ENCODE assay signal across 8 cellular contexts in genomic region chr15:100627789-100628395, GRCh38. TPM values are rescaled to one million over a fixed set of nuclear protein-coding genes. Genes with fewer than 3 reads are reported as not detected.
DNase-seq lines count a peak whose midpoint lies in the region; ATAC-seq and TF ChIP-seq lines count a peak whose summit lies in the region.

No MANE protein-coding gene starts in this region.

- intact Hi-C loops in PC-3 (cut with micrococcal nuclease): loop anchor here (1.0 to 5.0 kb wide), 4 partner anchors 94 to 378 kb away; partner anchors contain the start of gene LRRK1

- ATAC-seq in GM21381 (IDR thresholded peaks at IDR 0.05; ENCODE audit: unreplicated experiment): peak; percentile 80
- ATAC-seq in PC-3: peak; percentile 79

- H3K9ac ChIP-seq in PC-3 (ENCODE audit: low read length): peak overlapping the region; percentile 67
- no peak overlapping the region for H3K9ac ChIP-seq in fibroblast of lung (ENCODE audit: insufficient read depth, low read length)
- no peak overlapping the region for H3K9ac ChIP-seq in neural progenitor cell

- peak overlapping the region; percentile 85 for H3K27ac ChIP-seq in PC-3 (ENCODE audit: low read length)
- no peak overlapping the region for H3K27ac ChIP-seq in fibroblast of lung (ENCODE audit: insufficient read depth, low read length)
- no peak overlapping the region for H3K27ac ChIP-seq in neural progenitor cell
- H3K27ac ChIP-seq in substantia nigra (ENCODE audit: low read depth, low read length, poor library complexity, severe bottlenecking): no peak overlapping the region

- peak overlapping the region; percentile 14; the same call in 1 of the 2 replicates for H2AFZ ChIP-seq in PC-3 (ENCODE audit: low read length)
- no peak overlapping the region for H2AFZ ChIP-seq in fibroblast of lung (ENCODE audit: low read length)
- H2AFZ ChIP-seq in neural progenitor cell (replicated peaks): no peak overlapping the region

- peaks cover 12% of the 10 kb centered on the region for H3K4me1 Mint-ChIP-seq in activated T-cell treated with anti-CD3 and anti-CD28 coated beads, Interleukin-2, amount 50 U/mL, for 24 hours (ENCODE audit: low read depth)
- H3K4me1 Mint-ChIP-seq in neural progenitor cell: peaks cover 9% of the 10 kb centered on the region

- TF ChIP-seq CTCF in PC-3 (conservative IDR thresholded peaks at IDR 0.05; ENCODE audit: low read depth, low read length) (peak; percentile 83), fibroblast of lung (conservative IDR thresholded peaks at IDR 0.05 in 1 of 2, IDR thresholded peaks at IDR 0.05 in 1 of 2; ENCODE audit: low read depth in 1 of 2, low read length in 2 of 2) (peak; percentile 65 to 83), neural progenitor cell (IDR thresholded peaks at IDR 0.05) (peak; percentile 87)

- H3K79me2 ChIP-seq in PC-3 (ENCODE audit: low read length) (peaks cover 39% of the 10 kb centered on the region), fibroblast of lung (ENCODE audit: control insufficient read depth, insufficient read depth, low read length) (no peaks in the 10 kb centered on the region), neural progenitor cell (ENCODE audit: low read depth) (peaks cover 9% of the 10 kb centered on the region)

- H3K27me3 ChIP-seq in PC-3 (ENCODE audit: low read length) (no peaks in the 10 kb centered on the region), fibroblast of lung (ENCODE audit: control insufficient read depth, insufficient read depth, low read length) (no peaks in the 10 kb centered on the region), neural progenitor cell (no peaks in the 10 kb centered on the region)

- H3K4me3 ChIP-seq in PC-3 (ENCODE audit: low read length) (no peak overlapping the region), fibroblast of lung (replicated peaks in 1 of 4; ENCODE audit: control extremely low read depth in 1 of 4, insufficient read depth in 1 of 4, low read depth in 3 of 4, low read length in 4 of 4) (no peak overlapping the region), neural progenitor cell (no peak overlapping the region)

- H3K36me3 Mint-ChIP-seq in activated T-cell treated with anti-CD3 and anti-CD28 coated beads, Interleukin-2, amount 50 U/mL, for 24 hours (ENCODE audit: low read depth): peaks cover 47% of the 10 kb centered on the region
- H3K36me3 Mint-ChIP-seq in neural progenitor cell: peaks cover 18% of the 10 kb centered on the region

- no peaks in the 10 kb centered on the region for H3K9me3 ChIP-seq in PC-3 (ENCODE audit: low read length)
- H3K9me3 ChIP-seq in fibroblast of lung (ENCODE audit: control insufficient read depth, insufficient read depth, low read depth, low read length): no peaks in the 10 kb centered on the region
- H3K9me3 ChIP-seq in neural progenitor cell (ENCODE audit: low read depth): no peaks in the 10 kb centered on the region

- H3F3A ChIP-seq in PC-3 (ENCODE audit: low read length, unreplicated experiment) (no peaks in the 10 kb centered on the region), neural progenitor cell (ENCODE audit: low read depth) (peaks cover 4% of the 10 kb centered on the region)

- H3K9me3 Mint-ChIP-seq in activated T-cell treated with anti-CD3 and anti-CD28 coated beads, Interleukin-2, amount 50 U/mL, for 24 hours: no peaks in the 10 kb centered on the region
- H3K9me3 Mint-ChIP-seq in neural progenitor cell: no peaks in the 10 kb centered on the region

- no peaks in the 10 kb centered on the region for H3K9me2 ChIP-seq in PC-3 (replicated peaks; ENCODE audit: low read length)

- H3K4me1 ChIP-seq in PC-3 (ENCODE audit: insufficient read depth, low read length) (peaks cover 30% of the 10 kb centered on the region), fibroblast of lung (ENCODE audit: control insufficient read depth, extremely low read depth, insufficient read depth, low read length) (no peaks in the 10 kb centered on the region), neural progenitor cell (no peaks in the 10 kb centered on the region)

- H4K20me1 ChIP-seq in PC-3 (ENCODE audit: low read length) (no peaks in the 10 kb centered on the region), fibroblast of lung (ENCODE audit: control insufficient read depth, extremely low read depth, insufficient read depth, low read length) (no peaks in the 10 kb centered on the region), neural progenitor cell (ENCODE audit: low read depth) (peaks cover 6% of the 10 kb centered on the region)

- BruUV-seq in PC-3 (replicated peaks; lab: Mats Ljungman, UMichigan): no TSS peak

- H3K4me2 ChIP-seq in PC-3 (ENCODE audit: low read length) (peak overlapping the region; percentile 32), fibroblast of lung (ENCODE audit: extremely low read depth, insufficient read depth, low read length) (no peak overlapping the region), neural progenitor cell (no peak overlapping the region)

- CTCF ChIA-PET in PC-3 (lab: Charles Lee): no interaction called here

- no peaks in the 10 kb centered on the region for H3K27me3 Mint-ChIP-seq in activated T-cell treated with anti-CD3 and anti-CD28 coated beads, Interleukin-2, amount 50 U/mL, for 24 hours
- H3K27me3 Mint-ChIP-seq in neural progenitor cell (ENCODE audit: insufficient read depth, low read depth): no peaks in the 10 kb centered on the region

- H3K36me3 ChIP-seq in PC-3 (ENCODE audit: low read depth, low read length) (peaks cover 10% of the 10 kb centered on the region; the same call in 1 of the 2 replicates), fibroblast of lung (ENCODE audit: control insufficient read depth, insufficient read depth, low read length) (peaks cover 4% of the 10 kb centered on the region), neural progenitor cell (no peaks in the 10 kb centered on the region)

- POLR2A ChIA-PET in PC-3 (lab: Charles Lee; ENCODE audit: unreplicated experiment): no interaction called here

- no peak overlapping the region for H3K27ac Mint-ChIP-seq in activated T-cell treated with anti-CD3 and anti-CD28 coated beads, Interleukin-2, amount 50 U/mL, for 24 hours
- H3K27ac Mint-ChIP-seq in neural progenitor cell: no peak overlapping the region

- no peak overlapping the region for H3K4me3 Mint-ChIP-seq in activated T-cell treated with anti-CD3 and anti-CD28 coated beads, Interleukin-2, amount 50 U/mL, for 24 hours
- no peak overlapping the region for H3K4me3 Mint-ChIP-seq in neural progenitor cell

- DNase-seq in D341Med (ENCODE audit: low spot score) (peak; percentile 76), HUDEP-2 (lab: John Stamatoyannopoulos, UW; ENCODE audit: unreplicated experiment in 76 of 76) (peak in 50 of 76 experiments; percentile 1 to 60 (median 22)), PC-3 (peak; percentile 93), fibroblast of lung (ENCODE audit: low read depth in 2 of 2) (peak; percentile 71 to 88), neural progenitor cell (ENCODE audit: low spot score) (peak; percentile 67), substantia nigra (lab: John Stamatoyannopoulos, UW) (peak in 41 of 49 donors; percentile 1 to 60 (median 27))
- peak; percentile 56 for DNase-seq in activated T-cell treated with anti-CD3 and anti-CD28 coated beads, Interleukin-2, amount 50 U/mL, for 24 hours

RNA-seq across cellular contexts. Expression of gene ASB7, which starts 25.5 kb away (rescaled TPM):
- 7.8 and 9.6 TPM in 2 replicates for total RNA-seq in PC-3 (2014; rRNA removed)
- 15.7 and 19.8 TPM in 2 replicates for total RNA-seq in fibroblast of lung
- 11.4 and 12.1 TPM in 2 replicates for polyA plus RNA-seq in fibroblast of lung
- 7.3 and 8.6 TPM in 2 replicates for polyA plus RNA-seq in fibroblast of lung (2012)
- 5.0 and 7.5 TPM in 2 replicates for polyA minus RNA-seq in fibroblast of lung (ENCODE audit: low replicate concordance)
- 15.3 and 18.3 TPM in 2 replicates for total RNA-seq in neural progenitor cell (ENCODE audit: low replicate concordance)

RNA-seq across cellular contexts. Expression of gene LINS1, which starts 25.9 kb away (rescaled TPM):
- total RNA-seq in PC-3 (2014; rRNA removed) (8.5 and 12.0 TPM in 2 replicates), fibroblast of lung (7.3 and 7.7 TPM in 2 replicates), neural progenitor cell (ENCODE audit: low replicate concordance) (15.1 and 18.7 TPM in 2 replicates)
- 9.4 and 11.6 TPM in 2 replicates for polyA plus RNA-seq in fibroblast of lung
- polyA plus RNA-seq in fibroblast of lung (2012): 5.0 and 6.7 TPM in 2 replicates
- 7.5 and 12.8 TPM in 2 replicates for polyA minus RNA-seq in fibroblast of lung (ENCODE audit: low replicate concordance)

Comparison
In these comparisons a context has a peak if more than half of its experiments do, and no peak if none do; other contexts are left out.
1. DNase-seq: peak in every context shown above with its lines; median percentile 93 in PC-3; 80 in fibroblast of lung; 76 in D341Med; 67 in neural progenitor cell; 56 in activated T-cell treated with anti-CD3 and anti-CD28 coated beads, Interleukin-2, amount 50 U/mL, for 24 hours; 27 in substantia nigra; 22 in HUDEP-2.